ENCODE assay signal across 11 cellular contexts in genomic region chr12:4114986-4115385, GRCh38.
DNase-seq lines count a peak whose midpoint lies in the region; ATAC-seq and TF ChIP-seq lines count a peak whose summit lies in the region.
"Had no signal": no experiment of that assay in that cellular context is flagged by ENCODE, and none has a peak within 500 bp of the region (broad histone marks: within the 10 kb centered on the region; RNA-seq: fewer than 3 reads in every experiment).

No MANE protein-coding gene starts in this region.

- CTCF ChIA-PET in activated CD4-positive, alpha-beta T cell treated with anti-CD3 and anti-CD28 coated beads for 36 hours (lab: Charles Lee) = interaction anchor here (0.6 to 1.4 kb wide), 5 partner anchors 39 to 230 kb away, joined by 3 to 6 read pairs (median 4); no protein-coding TSS in a partner anchor

- peak; percentile 56 for DNase-seq in activated CD4-positive, alpha-beta T cell treated with anti-CD3 and anti-CD28 coated beads for 36 hours
- DNase-seq in activated CD4-positive, alpha-beta T cell treated with anti-CD3 and anti-CD28 coated beads for 1 hour = no peak
- DNase-seq in natural killer cell = no peak
- no peak for DNase-seq in SHP77 (lab: John Stamatoyannopoulos, UW)
- no peak for DNase-seq in GM19238 (ENCODE audit: insufficient read length, low spot score)
- no peak for DNase-seq in NCI-H1436 (lab: John Stamatoyannopoulos, UW)
- DNase-seq: psoas muscle, Right ventricle myocardium superior, transverse colon had no signal

- ATAC-seq in activated CD4-positive, alpha-beta T cell treated with anti-CD3 and anti-CD28 coated beads for 36 hours = no peak
- ATAC-seq in activated T-helper 17 cell treated with anti-CD3 and anti-CD28 coated beads, Interleukin-2, amount 50 U/mL, for 72 hours (replicated peaks) = no peak
- peak in 2 of 3 donors; percentile 24 to 40 for ATAC-seq in natural killer cell
- ATAC-seq: psoas muscle had no signal

- no peak overlapping the region for H3K4me3 Mint-ChIP-seq in activated CD4-positive, alpha-beta T cell treated with anti-CD3 and anti-CD28 coated beads for 36 hours
- H3K4me3 Mint-ChIP-seq in activated T-helper 17 cell treated with anti-CD3 and anti-CD28 coated beads, Interleukin-2, amount 50 U/mL, for 72 hours = peak overlapping the region; percentile 76
- no peak overlapping the region for H3K4me3 Mint-ChIP-seq in natural killer cell

- no peaks in the 10 kb centered on the region for H3K9me3 Mint-ChIP-seq in activated CD4-positive, alpha-beta T cell treated with anti-CD3 and anti-CD28 coated beads for 36 hours (ENCODE audit: low read depth)
- H3K9me3 Mint-ChIP-seq in activated T-helper 17 cell treated with anti-CD3 and anti-CD28 coated beads, Interleukin-2, amount 50 U/mL, for 72 hours = no peaks in the 10 kb centered on the region
- no peaks in the 10 kb centered on the region for H3K9me3 Mint-ChIP-seq in natural killer cell

- peaks cover 70% of the 10 kb centered on the region for H3K4me1 Mint-ChIP-seq in activated CD4-positive, alpha-beta T cell treated with anti-CD3 and anti-CD28 coated beads for 36 hours
- peaks cover 38% of the 10 kb centered on the region for H3K4me1 Mint-ChIP-seq in activated T-helper 17 cell treated with anti-CD3 and anti-CD28 coated beads, Interleukin-2, amount 50 U/mL, for 72 hours
- H3K4me1 Mint-ChIP-seq in natural killer cell = peaks cover 19 to 28% of the 10 kb centered on the region in 2 donors

- intact Hi-C loops in activated CD4-positive, alpha-beta T cell treated with anti-CD3 and anti-CD28 coated beads for 36 hours (cut with DNase I, micrococcal nuclease) = loop anchor here (5.0 kb wide), 3 partner anchors 102 to 243 kb away; partner anchors contain the start of gene PARP11 (in 1 of the 2)
- intact Hi-C loops in natural killer cell (cut with micrococcal nuclease) = no loop called here

- TF ChIP-seq CTCF in natural killer cell (IDR thresholded peaks at IDR 0.05) = no peak

- H3K27ac Mint-ChIP-seq in activated CD4-positive, alpha-beta T cell treated with anti-CD3 and anti-CD28 coated beads for 36 hours = no peak overlapping the region
- H3K27ac Mint-ChIP-seq in activated T-helper 17 cell treated with anti-CD3 and anti-CD28 coated beads, Interleukin-2, amount 50 U/mL, for 72 hours = peak overlapping the region; percentile 47
- H3K27ac Mint-ChIP-seq in natural killer cell = no peak overlapping the region

- peaks cover 10% of the 10 kb centered on the region for H3K27me3 Mint-ChIP-seq in activated CD4-positive, alpha-beta T cell treated with anti-CD3 and anti-CD28 coated beads for 36 hours
- peaks cover 7% of the 10 kb centered on the region for H3K27me3 Mint-ChIP-seq in activated T-helper 17 cell treated with anti-CD3 and anti-CD28 coated beads, Interleukin-2, amount 50 U/mL, for 72 hours
- H3K27me3 Mint-ChIP-seq in natural killer cell (ENCODE audit: low read depth in 2 of 2) = peaks cover 0 to 10% of the 10 kb centered on the region in 2 donors

- POLR2A ChIA-PET in activated CD4-positive, alpha-beta T cell treated with anti-CD3 and anti-CD28 coated beads for 36 hours (lab: Charles Lee) = interaction anchor here (0.6 kb wide), 1 partner anchor 183 kb away, joined by 3 read pairs; no protein-coding TSS in a partner anchor

- no peaks in the 10 kb centered on the region for H3K36me3 Mint-ChIP-seq in activated CD4-positive, alpha-beta T cell treated with anti-CD3 and anti-CD28 coated beads for 36 hours (ENCODE audit: low read depth)
- H3K36me3 Mint-ChIP-seq in activated T-helper 17 cell treated with anti-CD3 and anti-CD28 coated beads, Interleukin-2, amount 50 U/mL, for 72 hours (ENCODE audit: low read depth) = peaks cover 6% of the 10 kb centered on the region
- H3K36me3 Mint-ChIP-seq in natural killer cell = no peaks in the 10 kb centered on the region

TF ChIP-seq in PFSK-1, 5 proteins besides CTCF, POLR2A, EP300 and RAD21:
- TF ChIP-seq TAF1 (IDR thresholded peaks at IDR 0.05; ENCODE audit: borderline replicate concordance, insufficient read depth, low read length) (peak; percentile 59; the same call in 1 of the 2 replicates), SIN3A (IDR thresholded peaks at IDR 0.05; ENCODE audit: borderline replicate concordance, insufficient read depth, low read length) (no peak), POLR2AphosphoS5 (IDR thresholded peaks at IDR 0.05; ENCODE audit: low read depth, low read length) (peak; percentile 74; the same call in 1 of the 2 replicates)

Comparison
In these comparisons a context has a peak if more than half of its experiments do, and no peak if none do; other contexts are left out.
1. ATAC-seq: peak in natural killer cell (2 of 3); none in activated CD4-positive, alpha-beta T cell treated with anti-CD3 and anti-CD28 coated beads for 36 hours (single experiment) and activated T-helper 17 cell treated with anti-CD3 and anti-CD28 coated beads, Interleukin-2, amount 50 U/mL, for 72 hours (single experiment).